ENCODE assay signal across 8 cellular contexts in genomic region chr15:73700041-73700842, GRCh38. TPM values are rescaled to one million over a fixed set of nuclear protein-coding genes. Genes with fewer than 3 reads are reported as not detected.
A peak's percentile ranks its signal among the peaks of the same experiment; 100 is the strongest.
DNase-seq lines count a peak whose midpoint lies in the region; ATAC-seq, FAIRE-seq and TF ChIP-seq lines count a peak whose summit lies in the region.

No MANE protein-coding gene starts in this region.

- H3K27ac ChIP-seq in gastroesophageal sphincter: no peak overlapping the region
- H3K27ac ChIP-seq in pancreas: no peak overlapping the region
- H3K27ac ChIP-seq in tibial nerve: no peak overlapping the region

- TF ChIP-seq EP300 in gastroesophageal sphincter (IDR thresholded peaks at IDR 0.05) (no peak), tibial nerve (IDR thresholded peaks at IDR 0.05) (no peak)

- ATAC-seq in gastroesophageal sphincter (peak; percentile 26), pancreas (peak; percentile 76 to 84 (median 82)), GM19455 (IDR thresholded peaks at IDR 0.05; ENCODE audit: unreplicated experiment) (no peak)

- intact Hi-C loops in pancreas (cut with DNase I): loop anchor here in 1 of 3 donors (10.0 kb wide), 1 partner anchor 135 kb away; no protein-coding TSS in a partner anchor

- H3K4me3 ChIP-seq in MG63 (no peak overlapping the region), gastroesophageal sphincter (no peak overlapping the region), pancreas (no peak overlapping the region), tibial nerve (no peak overlapping the region)

- TF ChIP-seq POLR2A in gastroesophageal sphincter (IDR thresholded peaks at IDR 0.05): no peak
- no peak for TF ChIP-seq POLR2A in tibial nerve (IDR thresholded peaks at IDR 0.05)

- in situ Hi-C loops in SK-MEL-5 (cut with HindIII; ENCODE audit: low pct_unique_long_range_greater_than_20kb, low sequenced_read_pairs): no loop called here

- H3K4me1 ChIP-seq in gastroesophageal sphincter (peaks cover 0 to 36% (median 29%) of the 10 kb centered on the region in 3 donors), pancreas (no peaks in the 10 kb centered on the region), tibial nerve (peaks cover 0 to 30% (median 13%) of the 10 kb centered on the region in 4 donors)

- no peaks in the 10 kb centered on the region for H3K27me3 ChIP-seq in MG63
- no peaks in the 10 kb centered on the region for H3K27me3 ChIP-seq in gastroesophageal sphincter
- no peaks in the 10 kb centered on the region for H3K27me3 ChIP-seq in pancreas
- H3K27me3 ChIP-seq in tibial nerve: no peaks in the 10 kb centered on the region

- peaks cover 40% of the 10 kb centered on the region for H3K36me3 ChIP-seq in MG63
- H3K36me3 ChIP-seq in gastroesophageal sphincter: peaks cover 0 to 49% of the 10 kb centered on the region in 2 donors
- no peaks in the 10 kb centered on the region for H3K36me3 ChIP-seq in pancreas
- peaks cover 0 to 38% (median 2%) of the 10 kb centered on the region in 3 donors for H3K36me3 ChIP-seq in tibial nerve

- WGBS in gastroesophageal sphincter (ENCODE audit: low coverage in 1 of 2), 2 donors: 30% methylated on average over 3 to 10 of the region's 13 CpGs
- WGBS in pancreas, 2 donors: 35 to 37% methylated on average over 13 of the region's 13 CpGs
- 31% methylated on average over 13 of the region's 13 CpGs for WGBS in tibial nerve, 2 donors

- H3K9me3 ChIP-seq in MG63 (no peaks in the 10 kb centered on the region), gastroesophageal sphincter (no peaks in the 10 kb centered on the region), pancreas (no peaks in the 10 kb centered on the region), tibial nerve (no peaks in the 10 kb centered on the region)

- DNase-seq in EL (peak; percentile 75), MG63 (peak; percentile 55), SK-MEL-5 (ENCODE audit: low read depth, low spot score) (peak; percentile 81), pancreas (peak in 5 of 6 donors; percentile 56 to 78 (median 70)), tibial nerve (ENCODE audit: low spot score in 2 of 2) (peak; percentile 49 to 84)
- DNase-seq in activated effector memory CD4-positive, alpha-beta T cell treated with anti-CD3 and anti-CD28 coated beads, Interleukin-2, amount 50 U/mL, for 16 hours: peak; percentile 92

- peak; percentile 54 for FAIRE-seq in pancreas (lab: Jason Lieb, UNC)

- TF ChIP-seq CTCF in gastroesophageal sphincter (IDR thresholded peaks at IDR 0.05) (peak; percentile 87 to 98 (median 92)), pancreas (IDR thresholded peaks at IDR 0.05) (peak; percentile 92 to 95 (median 94)), tibial nerve (IDR thresholded peaks at IDR 0.05) (peak; percentile 83 to 91 (median 88))

RNA-seq across cellular contexts. Expression of gene CD276, which starts 16.1 kb away (rescaled TPM):
- 139 and 155 TPM in 2 replicates for total RNA-seq in MG63 (2014; rRNA removed; shearing (Covaris generic); ENCODE audit: low replicate concordance)
- total RNA-seq in SK-MEL-5 (2014; rRNA removed; shearing (Covaris generic)): 27.2 and 35.2 TPM in 2 replicates
- polyA plus RNA-seq in SK-MEL-5 (2015; cell fraction: cytosol; rRNA removed): 132 and 136 TPM in 2 replicates
- polyA plus RNA-seq in SK-MEL-5 (2015; cell fraction: nucleus; rRNA removed): 49.0 and 75.6 TPM in 2 replicates
- total RNA-seq in gastroesophageal sphincter: 10 to 100 TPM; 34.7 to 61.5 (median 48.0) TPM
- 10 to 100 TPM; 13.9 to 56.0 (median 18.0) TPM for total RNA-seq in pancreas
- polyA plus RNA-seq in pancreas: 10 to 100 TPM; 26.4 to 30.4 TPM
- 10 to 100 TPM; 42.6 to 93.3 (median 70.9) TPM for total RNA-seq in tibial nerve

RNA-seq across cellular contexts. Expression of gene INSYN1, which starts 52.9 kb away (rescaled TPM):
- 15.2 and 21.2 TPM in 2 replicates for total RNA-seq in MG63 (2014; rRNA removed; shearing (Covaris generic); ENCODE audit: low replicate concordance)
- total RNA-seq in SK-MEL-5 (2014; rRNA removed; shearing (Covaris generic)): 2.4 and 2.5 TPM in 2 replicates
- 1.2 and 1.5 TPM in 2 replicates for polyA plus RNA-seq in SK-MEL-5 (2015; cell fraction: cytosol; rRNA removed)
- 0.76 and 0.88 TPM in 2 replicates for polyA plus RNA-seq in SK-MEL-5 (2015; cell fraction: nucleus; rRNA removed)
- total RNA-seq in gastroesophageal sphincter (10 to 100 TPM; 11.4 to 30.2 (median 16.3) TPM), pancreas (1 to 10 TPM in 4 of 6 donors, under 1 TPM in 2; 0.42 to 2.7 (median 1.6) TPM), tibial nerve (10 to 100 TPM in 2 of 4 donors, 1 to 10 TPM in 2; 2.8 to 10.9 (median 6.7) TPM)
- 10 to 100 TPM in 1 of 2 donors, 1 to 10 TPM in 1; 6.0 to 28.2 TPM for polyA plus RNA-seq in pancreas
